17 cellular contexts compared by ENCODE assay signal in the genomic region with DNA sequence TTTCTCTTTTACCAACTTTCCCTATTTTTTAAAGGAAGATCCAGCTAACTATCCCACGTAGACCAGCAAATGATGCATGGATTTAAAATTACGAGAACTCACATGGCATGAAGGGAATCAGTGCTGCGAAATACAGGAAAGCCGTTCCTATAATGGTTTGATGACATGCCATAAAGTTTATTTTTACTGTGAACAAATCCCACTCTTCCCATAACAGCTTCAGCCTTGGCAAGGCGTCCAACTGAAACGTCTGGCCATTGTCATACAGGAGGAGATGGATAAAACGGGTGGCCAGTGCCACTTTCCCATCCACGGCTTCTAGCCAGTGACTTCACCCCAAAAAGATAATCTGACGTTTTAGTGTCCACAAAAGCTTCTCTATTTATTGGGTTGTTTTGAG.
DNase-seq lines count a peak whose midpoint lies in the region; ATAC-seq, FAIRE-seq and TF ChIP-seq lines count a peak whose summit lies in the region.
"Had no signal": no experiment of that assay in that cellular context is flagged by ENCODE, and none has a peak within 500 bp of the region (broad histone marks: within the 10 kb centered on the region; RNA-seq: fewer than 3 reads in every experiment).

No MANE protein-coding gene starts in this region.

- TF ChIP-seq POLR2A in gastrocnemius medialis (IDR thresholded peaks at IDR 0.05) = no peak

- H3K36me3 ChIP-seq in gastrocnemius medialis = peaks cover 0 to 9% of the 10 kb centered on the region in 2 donors

- no peaks in the 10 kb centered on the region for H3K9me3 ChIP-seq in gastrocnemius medialis

- no peaks in the 10 kb centered on the region for H3K36me3 Mint-ChIP-seq in natural killer cell treated with Interleukin-12 subunit alpha and Interleukin-12 subunit beta and Interleukin-15 and Interleukin-18, amount 100 ng/mL, for 72 hours
- H3K36me3 Mint-ChIP-seq in natural killer cell = no peaks in the 10 kb centered on the region
- H3K36me3 Mint-ChIP-seq in nephron progenitor cell (ENCODE audit: low read depth) = peaks cover 70% of the 10 kb centered on the region
- H3K36me3 Mint-ChIP-seq: CD4-positive, CD25-positive, alpha-beta regulatory T cell had no signal

- no peak overlapping the region for H3K27ac Mint-ChIP-seq in natural killer cell treated with Interleukin-12 subunit alpha and Interleukin-12 subunit beta and Interleukin-15 and Interleukin-18, amount 100 ng/mL, for 72 hours
- H3K27ac Mint-ChIP-seq in natural killer cell = no peak overlapping the region
- peak overlapping the region; percentile 55 for H3K27ac Mint-ChIP-seq in nephron progenitor cell
- H3K27ac Mint-ChIP-seq: HFFc6 had no signal

- no peaks in the 10 kb centered on the region for H3K9me3 Mint-ChIP-seq in natural killer cell treated with Interleukin-12 subunit alpha and Interleukin-12 subunit beta and Interleukin-15 and Interleukin-18, amount 100 ng/mL, for 72 hours
- H3K9me3 Mint-ChIP-seq in natural killer cell = no peaks in the 10 kb centered on the region
- no peaks in the 10 kb centered on the region for H3K9me3 Mint-ChIP-seq in nephron progenitor cell

- no peak for ATAC-seq in natural killer cell treated with Interleukin-12 subunit alpha and Interleukin-12 subunit beta and Interleukin-15 and Interleukin-18, amount 100 ng/mL, for 72 hours
- ATAC-seq in natural killer cell = no peak
- ATAC-seq in gastrocnemius medialis = no peak
- ATAC-seq: GM12878 had no signal

- H3K4me1 ChIP-seq in gastrocnemius medialis = peaks cover 59 to 67% of the 10 kb centered on the region in 2 donors

- peak overlapping the region; percentile 26 to 97 (median 88) for H3K27ac ChIP-seq in gastrocnemius medialis
- H3K27ac ChIP-seq: BLaER1 treated with 17β-estradiol and CSF1 and Interleukin-3, amounts not matched to agents 10 nM and 100 nM had no signal

- no peak for TF ChIP-seq CTCF in natural killer cell (IDR thresholded peaks at IDR 0.05)
- no peak for TF ChIP-seq CTCF in nephron progenitor cell (IDR thresholded peaks at IDR 0.05)
- no peak for TF ChIP-seq CTCF in gastrocnemius medialis (IDR thresholded peaks at IDR 0.05 in 4 of 5, conservative IDR thresholded peaks at IDR 0.05 in 1 of 5)

- H3K4me1 Mint-ChIP-seq in natural killer cell treated with Interleukin-12 subunit alpha and Interleukin-12 subunit beta and Interleukin-15 and Interleukin-18, amount 100 ng/mL, for 72 hours (ENCODE audit: low read depth in 2 of 2) = peaks cover 0 to 5% of the 10 kb centered on the region in 2 donors
- H3K4me1 Mint-ChIP-seq in natural killer cell (no peaks in the 10 kb centered on the region), nephron progenitor cell (peaks cover 28% of the 10 kb centered on the region)

- no peaks in the 10 kb centered on the region for H3K27me3 ChIP-seq in gastrocnemius medialis
- H3K27me3 ChIP-seq: BLaER1 treated with 17β-estradiol and CSF1 and Interleukin-3, amounts not matched to agents 10 nM and 100 nM had no signal

- no peak overlapping the region for H3K4me3 ChIP-seq in gastrocnemius medialis
- H3K4me3 ChIP-seq: BLaER1 treated with 17β-estradiol and CSF1 and Interleukin-3, amounts not matched to agents 10 nM and 100 nM; GM12878 had no signal

- H3K27me3 Mint-ChIP-seq in natural killer cell treated with Interleukin-12 subunit alpha and Interleukin-12 subunit beta and Interleukin-15 and Interleukin-18, amount 100 ng/mL, for 72 hours = peaks cover 8 to 14% of the 10 kb centered on the region in 2 donors
- H3K27me3 Mint-ChIP-seq in natural killer cell (ENCODE audit: low read depth in 2 of 2) (peaks cover 5 to 14% of the 10 kb centered on the region in 2 donors), nephron progenitor cell (ENCODE audit: low read depth, poor library complexity) (peaks cover 3% of the 10 kb centered on the region)

- intact Hi-C loops in natural killer cell (cut with micrococcal nuclease) = no loop called here
- intact Hi-C loops in gastrocnemius medialis (cut with DNase I; ENCODE audit: low total_unique reads) = no loop called here

- peak; percentile 5 for DNase-seq in natural killer cell treated with Interleukin-12 subunit alpha and Interleukin-12 subunit beta and Interleukin-15 and Interleukin-18, amount 100 ng/mL, for 72 hours (ENCODE audit: low spot score)
- no peak for DNase-seq in natural killer cell
- DNase-seq in nephron progenitor cell = no peak
- no peak for DNase-seq in gastrocnemius medialis
- DNase-seq in NCI-H446 (lab: John Stamatoyannopoulos, UW) = no peak
- no peak for DNase-seq in NCI-H774 (lab: John Stamatoyannopoulos, UW)
- no peak for DNase-seq in frontal cortex (ENCODE audit: low spot score in 2 of 2)
- DNase-seq: ACHN; CD4-positive, CD25-positive, alpha-beta regulatory T cell; DMS 273 treated with DMSO at 0.1 percent for 48 hours; DMS79; HCEC 1CT; HFFc6 had no signal

- FAIRE-seq in frontal cortex (lab: Jason Lieb, UNC) = no peak
- FAIRE-seq: GM12878, GM18507, HTR-8/SVneo had no signal

- in situ Hi-C loops in gastrocnemius medialis (cut with MboI; ENCODE audit: low sequenced_read_pairs in 4 of 4) = no loop called here

- no peak overlapping the region for H3K4me3 Mint-ChIP-seq in natural killer cell treated with Interleukin-12 subunit alpha and Interleukin-12 subunit beta and Interleukin-15 and Interleukin-18, amount 100 ng/mL, for 72 hours
- H3K4me3 Mint-ChIP-seq in natural killer cell (no peak overlapping the region), nephron progenitor cell (no peak overlapping the region)
- H3K4me3 Mint-ChIP-seq: CD4-positive, CD25-positive, alpha-beta regulatory T cell; HFFc6 had no signal
